ENCODE assay signal across 18 cellular contexts in genomic region chr2:162591403-162592083, GRCh38.
DNase-seq lines count a peak whose midpoint lies in the region; ATAC-seq and TF ChIP-seq lines count a peak whose summit lies in the region.
"Had no signal": no experiment of that assay in that cellular context is flagged by ENCODE, and none has a peak within 500 bp of the region (broad histone marks: within the 10 kb centered on the region; RNA-seq: fewer than 3 reads in every experiment).

No MANE protein-coding gene starts in this region.

- H3K9me3 ChIP-seq in tibial nerve (peaks cover 0 to 12% (median 2%) of the 10 kb centered on the region in 4 donors), ovary (no peaks in the 10 kb centered on the region)
- H3K9me3 ChIP-seq: uterus had no signal

- H3K4me1 Mint-ChIP-seq in stimulated activated naive CD8-positive, alpha-beta T cell treated with anti-CD3 and anti-CD28 coated beads, Interleukin-15, amount 100 ng/mL, for 72 hours = no peaks in the 10 kb centered on the region
- peaks cover 16% of the 10 kb centered on the region for H3K4me1 Mint-ChIP-seq in nephron progenitor cell
- H3K4me1 Mint-ChIP-seq: GM23338 had no signal

- ATAC-seq in stimulated activated naive CD8-positive, alpha-beta T cell treated with anti-CD3 and anti-CD28 coated beads, Interleukin-15, amount 100 ng/mL, for 72 hours = no peak
- ATAC-seq in stimulated activated naive CD8-positive, alpha-beta T cell treated with anti-CD3 and anti-CD28 coated beads, Interleukin-15, Interleukin-2, amounts not matched to agents 100 U/mL and 50 U/mL, for 24 hours = no peak
- ATAC-seq in HG02870 (IDR thresholded peaks at IDR 0.05; ENCODE audit: unreplicated experiment) = peak; percentile 94
- ATAC-seq: GM23338 had no signal

- H3K27me3 ChIP-seq in tibial nerve = no peaks in the 10 kb centered on the region
- H3K27me3 ChIP-seq in ovary = no peaks in the 10 kb centered on the region
- H3K27me3 ChIP-seq: spleen, uterus had no signal

- WGBS in tibial nerve, 2 donors = 77 to 79% methylated on average over 8 of the region's 8 CpGs
- 81 to 85% (median 83%) methylated on average over 8 of the region's 8 CpGs for WGBS in ovary, 3 donors

- H3K9me3 Mint-ChIP-seq in stimulated activated naive CD8-positive, alpha-beta T cell treated with anti-CD3 and anti-CD28 coated beads, Interleukin-15, amount 100 ng/mL, for 72 hours = peaks cover 9 to 13% of the 10 kb centered on the region in 2 donors
- H3K9me3 Mint-ChIP-seq in nephron progenitor cell = peaks cover 9% of the 10 kb centered on the region
- H3K9me3 Mint-ChIP-seq: activated CD4-positive, alpha-beta memory T cell treated with anti-CD3 and anti-CD28 coated beads for 36 hours had no signal

- DNase-seq in stimulated activated naive CD8-positive, alpha-beta T cell treated with anti-CD3 and anti-CD28 coated beads, Interleukin-15, amount 100 ng/mL, for 72 hours = no peak
- DNase-seq in stimulated activated naive CD8-positive, alpha-beta T cell treated with anti-CD3 and anti-CD28 coated beads, Interleukin-15, Interleukin-2, amounts not matched to agents 100 U/mL and 50 U/mL, for 24 hours = no peak
- peak; percentile 42 for DNase-seq in HPDE6-E6E7 (ENCODE audit: extremely low spot score)
- DNase-seq in iPS-NIHi11 (ENCODE audit: low spot score) = no peak
- no peak for DNase-seq in tibial nerve (ENCODE audit: low spot score in 2 of 2)
- DNase-seq in nephron progenitor cell = no peak
- DNase-seq in ovary = no peak
- DNase-seq: activated CD4-positive, alpha-beta memory T cell treated with anti-CD3 and anti-CD28 coated beads for 36 hours; activated naive CD4-positive, alpha-beta T cell; NCI-H446; RPMI8226; spleen; T-helper 2 cell; uterus had no signal

- TF ChIP-seq CTCF in tibial nerve (IDR thresholded peaks at IDR 0.05) = no peak
- no peak for TF ChIP-seq CTCF in nephron progenitor cell (IDR thresholded peaks at IDR 0.05)
- TF ChIP-seq CTCF in ovary (IDR thresholded peaks at IDR 0.05) = no peak

- H3K4me1 ChIP-seq in tibial nerve = no peaks in the 10 kb centered on the region
- no peaks in the 10 kb centered on the region for H3K4me1 ChIP-seq in ovary (ENCODE audit: insufficient read depth)
- H3K4me1 ChIP-seq: spleen, uterus had no signal

- no peak overlapping the region for H3K4me3 Mint-ChIP-seq in stimulated activated naive CD8-positive, alpha-beta T cell treated with anti-CD3 and anti-CD28 coated beads, Interleukin-15, amount 100 ng/mL, for 72 hours
- H3K4me3 Mint-ChIP-seq in nephron progenitor cell = no peak overlapping the region
- H3K4me3 Mint-ChIP-seq: activated CD4-positive, alpha-beta memory T cell treated with anti-CD3 and anti-CD28 coated beads for 36 hours; GM23338 had no signal

- TF ChIP-seq POLR2A in tibial nerve (IDR thresholded peaks at IDR 0.05) (no peak), ovary (IDR thresholded peaks at IDR 0.05) (no peak)

- no peaks in the 10 kb centered on the region for H3K36me3 Mint-ChIP-seq in nephron progenitor cell (ENCODE audit: low read depth)
- H3K36me3 Mint-ChIP-seq: activated CD4-positive, alpha-beta memory T cell treated with anti-CD3 and anti-CD28 coated beads for 36 hours had no signal

- H3K27ac Mint-ChIP-seq in stimulated activated naive CD8-positive, alpha-beta T cell treated with anti-CD3 and anti-CD28 coated beads, Interleukin-15, amount 100 ng/mL, for 72 hours = peak overlapping the region; percentile 22 to 52
- no peak overlapping the region for H3K27ac Mint-ChIP-seq in nephron progenitor cell
- H3K27ac Mint-ChIP-seq: activated CD4-positive, alpha-beta memory T cell treated with anti-CD3 and anti-CD28 coated beads for 36 hours; GM23338 had no signal

- intact Hi-C loops in ovary (cut with DNase I) = no loop called here

- H3K27me3 Mint-ChIP-seq in stimulated activated naive CD8-positive, alpha-beta T cell treated with anti-CD3 and anti-CD28 coated beads, Interleukin-15, amount 100 ng/mL, for 72 hours = no peaks in the 10 kb centered on the region
- no peaks in the 10 kb centered on the region for H3K27me3 Mint-ChIP-seq in nephron progenitor cell (ENCODE audit: low read depth, poor library complexity)
- H3K27me3 Mint-ChIP-seq: activated CD4-positive, alpha-beta memory T cell treated with anti-CD3 and anti-CD28 coated beads for 36 hours had no signal

- H3K4me3 ChIP-seq in tibial nerve = no peak overlapping the region
- no peak overlapping the region for H3K4me3 ChIP-seq in ovary
- H3K4me3 ChIP-seq: GM23338, lung, spleen, uterus had no signal

- TF ChIP-seq EP300 in tibial nerve (IDR thresholded peaks at IDR 0.05) (no peak), ovary (IDR thresholded peaks at IDR 0.05) (no peak)

- H3K27ac ChIP-seq in tibial nerve (no peak overlapping the region), ovary (no peak overlapping the region)
- H3K27ac ChIP-seq: epithelial cell of prostate, spleen, uterus had no signal

- H3K36me3 ChIP-seq in tibial nerve (no peaks in the 10 kb centered on the region), ovary (no peaks in the 10 kb centered on the region)
- H3K36me3 ChIP-seq: spleen, uterus had no signal
